26 cellular contexts compared by ENCODE assay signal in the genomic region with DNA sequence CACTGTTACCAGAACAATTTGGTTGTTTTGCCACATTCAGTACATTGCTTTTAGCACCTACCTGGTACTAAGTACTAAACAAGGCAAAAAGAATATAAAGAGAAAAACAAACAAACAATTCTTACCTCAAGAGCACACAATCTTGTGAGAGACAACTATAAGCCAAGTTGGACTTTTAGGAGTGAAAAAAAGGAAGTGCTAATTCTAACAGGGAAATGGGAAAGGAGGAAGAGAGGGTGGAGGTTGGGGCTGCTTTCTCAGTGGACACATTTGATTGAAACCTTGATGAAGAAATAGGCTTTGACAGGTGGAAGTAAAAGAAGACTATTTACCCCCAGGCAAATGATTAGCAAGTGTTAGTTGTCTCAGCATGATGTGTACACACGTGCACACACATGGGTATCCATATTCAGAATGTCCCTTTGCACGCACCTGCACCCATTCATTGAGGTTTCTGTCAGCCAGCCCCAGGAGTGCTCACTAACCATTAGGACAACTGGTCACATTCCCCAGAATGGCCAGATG.
DNase-seq lines count a peak whose midpoint lies in the region; ATAC-seq and TF ChIP-seq lines count a peak whose summit lies in the region.
"Had no signal": no experiment of that assay in that cellular context is flagged by ENCODE, and none has a peak within 500 bp of the region (broad histone marks: within the 10 kb centered on the region; RNA-seq: fewer than 3 reads in every experiment).

No MANE protein-coding gene starts in this region.

- intact Hi-C loops in psoas muscle (cut with DNase I), result loop anchor here in 1 of 2 donors (5.0 kb wide), 1 partner anchor 81 kb away; no protein-coding TSS in a partner anchor
- intact Hi-C loops in Right ventricle myocardium inferior (cut with DNase I), result no loop called here

- no peak for TF ChIP-seq CTCF in epithelial cell of esophagus (IDR thresholded peaks at IDR 0.05; ENCODE audit: insufficient read depth, low read depth, low read length, missing control alignments)
- TF ChIP-seq CTCF in psoas muscle (IDR thresholded peaks at IDR 0.05), result no peak

- no peaks in the 10 kb centered on the region for H3K9me3 ChIP-seq in psoas muscle
- H3K9me3 ChIP-seq: colonic mucosa, heart left ventricle had no signal

- ATAC-seq in psoas muscle (no peak), GM19395 (IDR thresholded peaks at IDR 0.05; ENCODE audit: unreplicated experiment) (no peak), Right ventricle myocardium inferior (no peak)
- ATAC-seq: activated naive CD4-positive, alpha-beta T cell treated with anti-CD3 and anti-CD28 coated beads, Interleukin-2, amount 50 U/mL, for 72 hours; GM23338; T-cell had no signal

- H3K27ac ChIP-seq in psoas muscle, result peak overlapping the region; percentile 78
- H3K27ac ChIP-seq: cardiac muscle cell, colonic mucosa, heart left ventricle had no signal

- peaks cover 41% of the 10 kb centered on the region for H3K4me1 ChIP-seq in psoas muscle
- H3K4me1 ChIP-seq: colonic mucosa had no signal

- DNase-seq in CD1c-positive myeloid dendritic cell (ENCODE audit: extremely low spot score) (peak; percentile 30), NCI-H69 (lab: John Stamatoyannopoulos, UW) (peak; percentile 83), epithelial cell of esophagus (ENCODE audit: low read depth) (peak; percentile 83), psoas muscle (no peak), NCI-H82 treated with DMSO at 0.1 percent for 48 hours (lab: John Stamatoyannopoulos, UW; ENCODE audit: unreplicated experiment) (no peak), NCI-H226 (no peak), Right ventricle myocardium inferior (ENCODE audit: missing footprints) (no peak)
- DNase-seq: activated CD4-positive, alpha-beta T cell treated with anti-CD3 and anti-CD28 coated beads for 48 hours; activated CD8-positive, alpha-beta memory T cell treated with anti-CD3 and anti-CD28 coated beads for 24 hours; activated T-cell treated with anti-CD3 and anti-CD28 coated beads for 4 hours; aorta; CD4-positive, alpha-beta memory T cell; DMS 273 treated with DMSO at 0.1 percent for 48 hours; effector CD8-positive, alpha-beta T cell; foreskin fibroblast; heart left ventricle; retina; RPMI8226; stimulated activated naive CD4-positive, alpha-beta T cell; T-cell had no signal

- no peaks in the 10 kb centered on the region for H3K36me3 ChIP-seq in psoas muscle (ENCODE audit: insufficient read depth in 1 of 2, low read depth in 1 of 2)
- H3K36me3 ChIP-seq: cardiac muscle cell, colonic mucosa, heart left ventricle had no signal

- H3K27me3 ChIP-seq in psoas muscle (ENCODE audit: insufficient read depth in 3 of 3, low read length in 2 of 3), result no peaks in the 10 kb centered on the region
- H3K27me3 ChIP-seq: cardiac muscle cell, colonic mucosa, heart left ventricle had no signal

- H3K4me3 ChIP-seq in epithelial cell of esophagus (ENCODE audit: low read length) (peak overlapping the region; percentile 8), psoas muscle (no peak overlapping the region)
- H3K4me3 ChIP-seq: cardiac muscle cell, colonic mucosa, GM23338, heart left ventricle, lung had no signal

- WGBS in psoas muscle, 3 donors, result 93 to 95% (median 95%) methylated on average over 2 of the region's 2 CpGs

Comparison
In these comparisons a context has a peak if more than half of its experiments do, and no peak if none do; other contexts are left out.
1. DNase-seq: peak in CD1c-positive myeloid dendritic cell (single experiment), NCI-H69 (single experiment) and epithelial cell of esophagus (single experiment); none in psoas muscle (0 of 2), NCI-H82 treated with DMSO at 0.1 percent for 48 hours (single experiment), NCI-H226 (single experiment) and Right ventricle myocardium inferior (single experiment).